24 cellular contexts compared by ENCODE assay signal in genomic region chr11:43250309-43250708, GRCh38.
"Had no signal": no experiment of that assay in that cellular context is flagged by ENCODE, and none has a peak within 500 bp of the region (broad histone marks: within the 10 kb centered on the region; RNA-seq: fewer than 3 reads in every experiment).

No MANE protein-coding gene starts in this region.

- H3K27ac ChIP-seq: stomach, suprapubic skin, testis, thoracic aorta, thyroid gland, tibial artery, tibial nerve, transverse colon, upper lobe of left lung, upper lobe of right lung, uterus, vagina had no signal

- DNase-seq: stimulated activated CD4-positive, alpha-beta T cell treated with anti-CD3 and anti-CD28 coated beads, Interleukin-2, amount 100 ng/mL, for 48 hours; stimulated activated CD4-positive, alpha-beta T cell treated with anti-CD3 and anti-CD28 coated beads, Interleukin-4, amount 100 ng/mL, for 1 hour; stimulated activated CD4-positive, alpha-beta T cell treated with anti-CD3 and anti-CD28 coated beads, Interleukin-4, amount 100 ng/mL, for 24 hours; stimulated activated CD4-positive, alpha-beta T cell treated with anti-CD3 and anti-CD28 coated beads, Interleukin-4, amount 100 ng/mL, for 4 hours; stimulated activated CD8-positive, alpha-beta memory T cell treated with anti-CD3 and anti-CD28 coated beads, Interleukin-4, amount 100 ng/mL, for 48 hours; stimulated activated naive B cell treated with anti-CD40 and anti-IgM and Interleukin-4, amounts not matched to agents 10 μg/mL and 1 μg/mL and 100 μg/mL, for 72 hours; stimulated activated naive CD4-positive, alpha-beta T cell; stimulated activated naive CD4-positive, alpha-beta T cell treated with Interleukin-2 at 50 U/mL for 16 hours; stimulated activated naive CD8-positive, alpha-beta T cell treated with anti-CD3 and anti-CD28 coated beads, Interleukin-15, amount 100 ng/mL, for 72 hours; stimulated activated naive CD8-positive, alpha-beta T cell treated with anti-CD3 and anti-CD28 coated beads, Interleukin-15, Interleukin-2, amounts not matched to agents 100 U/mL and 50 U/mL, for 24 hours; stomach; substantia nigra; testis; thyroid gland; tibial artery; transverse colon; trophoblast cell; upper lobe of left lung; upper lobe of right lung; uterus had no signal

- H3K9me3 ChIP-seq: stomach, suprapubic skin, testis, thoracic aorta, thyroid gland, tibial artery, tibial nerve, transverse colon, upper lobe of left lung, upper lobe of right lung, uterus, vagina had no signal

- H3K36me3 ChIP-seq: stomach, suprapubic skin, thoracic aorta, thyroid gland, tibial artery, tibial nerve, transverse colon, upper lobe of left lung, upper lobe of right lung, uterus, vagina had no signal

- H3K27me3 ChIP-seq: suprapubic skin, testis, thyroid gland, tibial nerve, transverse colon, upper lobe of left lung, upper lobe of right lung, uterus, vagina had no signal

- H3K4me3 ChIP-seq: stomach, suprapubic skin, testis, thoracic aorta, thyroid gland, tibial artery, tibial nerve, transverse colon, upper lobe of left lung, upper lobe of right lung, uterus, vagina had no signal
